In the genomic region with DNA sequence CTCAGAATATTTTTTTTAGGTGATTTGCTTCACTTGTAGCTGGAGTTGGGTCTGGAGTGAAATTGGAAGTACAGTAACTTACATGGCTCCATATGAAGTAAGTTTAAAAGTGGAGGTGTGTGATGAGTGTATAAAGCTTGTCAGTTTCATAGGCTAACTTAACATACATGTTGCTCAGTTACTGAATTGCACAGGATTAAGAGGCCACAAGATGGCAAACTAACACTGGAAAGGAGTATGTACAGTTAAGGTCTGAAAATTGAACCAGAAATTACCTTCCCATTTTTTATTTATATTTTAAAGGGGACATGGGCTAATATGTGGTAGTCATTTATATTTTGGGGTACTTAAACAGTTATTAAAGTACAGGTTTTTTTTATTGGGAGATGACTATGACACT, we compare ENCODE assay signal across 8 cellular contexts. TPM values are rescaled to one million over a fixed set of nuclear protein-coding genes. Genes with fewer than 3 reads are reported as not detected.
A peak's percentile ranks its signal among the peaks of the same experiment; 100 is the strongest.
DNase-seq lines count a peak whose midpoint lies in the region; ATAC-seq and TF ChIP-seq lines count a peak whose summit lies in the region.

No MANE protein-coding gene starts in this region.

- intact Hi-C loops in HCT116 (cut with micrococcal nuclease): loop anchor here (1.0 kb wide), 1 partner anchor 114 kb away; no protein-coding TSS in a partner anchor

- H3K9ac ChIP-seq in HCT116 (ENCODE audit: low read length) (no peak overlapping the region), OCI-LY1 (ENCODE audit: low read length) (no peak overlapping the region)

- no peak overlapping the region for H3K4me2 ChIP-seq in HCT116 (ENCODE audit: low read length)
- H3K4me2 ChIP-seq in OCI-LY1 (ENCODE audit: low read length): no peak overlapping the region

- H3K4me3 ChIP-seq in BE2C (ENCODE audit: low read depth, low read length) (no peak overlapping the region), HCT116 (replicated peaks in 1 of 2; ENCODE audit: low read depth in 1 of 2, low read length in 2 of 2) (no peak overlapping the region), OCI-LY1 (ENCODE audit: low read depth, low read length, poor library complexity, severe bottlenecking) (no peak overlapping the region), fibroblast of mammary gland (ENCODE audit: control insufficient read depth, low read depth, low read length) (no peak overlapping the region)

- peak; percentile 61 for TF ChIP-seq RAD21 in HCT116 (IDR thresholded peaks at IDR 0.05; ENCODE audit: low read depth)

- H3K27ac ChIP-seq in HCT116 (ENCODE audit: low read depth, low read length): no peak overlapping the region
- no peak overlapping the region for H3K27ac ChIP-seq in OCI-LY1 (ENCODE audit: low read depth, low read length, poor library complexity, severe bottlenecking)
- H3K27ac ChIP-seq in RWPE1: no peak overlapping the region

- BruUV-seq in HCT116 (replicated peaks; lab: Mats Ljungman, UMichigan): no TSS peak

- H3K27me3 ChIP-seq in BE2C: no peaks in the 10 kb centered on the region
- H3K27me3 ChIP-seq in HCT116 (ENCODE audit: insufficient read depth, low read length): no peaks in the 10 kb centered on the region
- H3K27me3 ChIP-seq in OCI-LY1 (ENCODE audit: insufficient read depth, low read length): no peaks in the 10 kb centered on the region

- H4K20me1 ChIP-seq in HCT116 (ENCODE audit: insufficient read depth) (no peaks in the 10 kb centered on the region), OCI-LY1 (ENCODE audit: insufficient read depth, low read length) (no peaks in the 10 kb centered on the region)

- H3K79me2 ChIP-seq in HCT116 (ENCODE audit: insufficient read depth, low read length): no peaks in the 10 kb centered on the region
- H3K79me2 ChIP-seq in OCI-LY1 (ENCODE audit: insufficient read depth, low read length): no peaks in the 10 kb centered on the region

- H3K9me3 ChIP-seq in BE2C (no peaks in the 10 kb centered on the region), HCT116 (ENCODE audit: control insufficient read depth in 1 of 2, insufficient read depth in 1 of 2, low read depth in 1 of 2, low read length in 2 of 2) (no peaks in the 10 kb centered on the region), OCI-LY1 (ENCODE audit: low read length) (no peaks in the 10 kb centered on the region)

- POLR2A ChIA-PET in HCT116 (lab: Charles Lee): no interaction called here
- POLR2A ChIA-PET in RWPE1 (lab: Yijun Ruan, JAX; ENCODE audit: low non-redundant PET): no interaction called here

- RAD21 ChIA-PET in HCT116 (lab: Charles Lee; ENCODE audit: low non-redundant PET in 1 of 2, low total read pairs in 2 of 2, uncharacterized antibody in 2 of 2, unreplicated experiment in 2 of 2): no interaction called here

- TF ChIP-seq CTCF in BE2C (IDR thresholded peaks at IDR 0.05; ENCODE audit: low read depth, low read length) (peak; percentile 55), HCT116 (IDR thresholded peaks at IDR 0.05 in 2 of 3, conservative IDR thresholded peaks at IDR 0.05 in 1 of 3; ENCODE audit: borderline replicate concordance in 1 of 3, insufficient read depth in 1 of 3, low read depth in 2 of 3, low read length in 2 of 3) (peak; percentile 27 to 52 (median 30); a peak in 4 of 6 replicates), OCI-LY1 (IDR thresholded peaks at IDR 0.05; ENCODE audit: low read length) (peak; percentile 64), fibroblast of mammary gland (conservative IDR thresholded peaks at IDR 0.05; ENCODE audit: control insufficient read depth, insufficient read depth, low read depth, low read length) (peak; percentile 32), RWPE1 (conservative IDR thresholded peaks at IDR 0.05; ENCODE audit: low read depth) (no peak)

- H2AFZ ChIP-seq in HCT116 (ENCODE audit: low read depth, low read length, poor library complexity, severe bottlenecking) (no peak overlapping the region), OCI-LY1 (ENCODE audit: low read length) (no peak overlapping the region)

- no peaks in the 10 kb centered on the region for H3K9me2 ChIP-seq in HCT116 (ENCODE audit: insufficient read depth)
- H3K9me2 ChIP-seq in OCI-LY1 (ENCODE audit: low read depth, low read length): no peaks in the 10 kb centered on the region

- CTCF ChIA-PET in HCT116 (lab: Charles Lee) (interaction anchor here (0.8 to 1.5 kb wide), 4 partner anchors 12 to 1216 kb away, joined by 3 to 4 read pairs (median 4); no protein-coding TSS in a partner anchor), RWPE1 (lab: Yijun Ruan, JAX) (interaction anchor here (0.6 kb wide), 1 partner anchor 11 kb away, joined by 5 read pairs; no protein-coding TSS in a partner anchor)

- ATAC-seq in HCT116: peak; percentile 80

- DNase-seq in BE2C (no peak), HCT116 (ENCODE audit: low read depth, low spot score) (no peak), fibroblast of mammary gland (ENCODE audit: low read depth) (peak; percentile 39), CD1c-positive myeloid dendritic cell (ENCODE audit: extremely low spot score) (no peak), hepatic stellate cell (ENCODE audit: low spot score) (no peak), RWPE1 (ENCODE audit: low spot score) (no peak)
- no peak for DNase-seq in NK-92 treated with Interleukin-12 subunit alpha and Interleukin-12 subunit beta, amount 100 ng/mL, for 24 hours (lab: John Stamatoyannopoulos, UW)

- H3K4me1 ChIP-seq in BE2C (peaks cover 7% of the 10 kb centered on the region), HCT116 (ENCODE audit: control insufficient read depth in 1 of 2, insufficient read depth in 2 of 2, low read length in 2 of 2) (no peaks in the 10 kb centered on the region), OCI-LY1 (ENCODE audit: insufficient read depth, low read length, severe bottlenecking) (peaks cover 3% of the 10 kb centered on the region)

- H3K36me3 ChIP-seq in BE2C (no peaks in the 10 kb centered on the region), HCT116 (ENCODE audit: control insufficient read depth in 1 of 2, insufficient read depth in 2 of 2, low read length in 2 of 2) (no peaks in the 10 kb centered on the region), OCI-LY1 (ENCODE audit: insufficient read depth, low read length) (no peaks in the 10 kb centered on the region)

- H3F3A ChIP-seq in OCI-LY1 (ENCODE audit: insufficient read depth, low read length): peaks cover 4% of the 10 kb centered on the region; the same call in 1 of the 2 replicates

- TF ChIP-seq POLR2A in HCT116 (IDR thresholded peaks at IDR 0.05; ENCODE audit: borderline replicate concordance, extremely low read depth, insufficient read depth, insufficient read length): no peak

TF ChIP-seq in HCT116, 20 proteins besides CTCF, POLR2A, EP300 and RAD21:
- TF ChIP-seq SRF (IDR thresholded peaks at IDR 0.05; ENCODE audit: low read depth) (no peak), ZFX (IDR thresholded peaks at IDR 0.05) (no peak), TCF7L2 (IDR thresholded peaks at IDR 0.05; ENCODE audit: borderline replicate concordance, extremely low read depth, insufficient read depth, insufficient read length) (no peak), CEBPB (IDR thresholded peaks at IDR 0.05; ENCODE audit: low read depth) (no peak), FOSL1 (IDR thresholded peaks at IDR 0.05; ENCODE audit: low read depth) (no peak), YY1 (IDR thresholded peaks at IDR 0.05; ENCODE audit: extremely low read depth, insufficient replicate concordance, low read depth, low read length) (no peak), ELF1 (IDR thresholded peaks at IDR 0.05; ENCODE audit: borderline replicate concordance, low read depth) (no peak), EZH2phosphoT487 (IDR thresholded peaks at IDR 0.05; ENCODE audit: borderline replicate concordance) (no peak), SP1 (IDR thresholded peaks at IDR 0.05; ENCODE audit: low read depth) (no peak), SIN3A (IDR thresholded peaks at IDR 0.05; ENCODE audit: low read depth) (no peak), CBX3 (IDR thresholded peaks at IDR 0.05; ENCODE audit: low read depth) (no peak)
- TF ChIP-seq, protein P1, sequence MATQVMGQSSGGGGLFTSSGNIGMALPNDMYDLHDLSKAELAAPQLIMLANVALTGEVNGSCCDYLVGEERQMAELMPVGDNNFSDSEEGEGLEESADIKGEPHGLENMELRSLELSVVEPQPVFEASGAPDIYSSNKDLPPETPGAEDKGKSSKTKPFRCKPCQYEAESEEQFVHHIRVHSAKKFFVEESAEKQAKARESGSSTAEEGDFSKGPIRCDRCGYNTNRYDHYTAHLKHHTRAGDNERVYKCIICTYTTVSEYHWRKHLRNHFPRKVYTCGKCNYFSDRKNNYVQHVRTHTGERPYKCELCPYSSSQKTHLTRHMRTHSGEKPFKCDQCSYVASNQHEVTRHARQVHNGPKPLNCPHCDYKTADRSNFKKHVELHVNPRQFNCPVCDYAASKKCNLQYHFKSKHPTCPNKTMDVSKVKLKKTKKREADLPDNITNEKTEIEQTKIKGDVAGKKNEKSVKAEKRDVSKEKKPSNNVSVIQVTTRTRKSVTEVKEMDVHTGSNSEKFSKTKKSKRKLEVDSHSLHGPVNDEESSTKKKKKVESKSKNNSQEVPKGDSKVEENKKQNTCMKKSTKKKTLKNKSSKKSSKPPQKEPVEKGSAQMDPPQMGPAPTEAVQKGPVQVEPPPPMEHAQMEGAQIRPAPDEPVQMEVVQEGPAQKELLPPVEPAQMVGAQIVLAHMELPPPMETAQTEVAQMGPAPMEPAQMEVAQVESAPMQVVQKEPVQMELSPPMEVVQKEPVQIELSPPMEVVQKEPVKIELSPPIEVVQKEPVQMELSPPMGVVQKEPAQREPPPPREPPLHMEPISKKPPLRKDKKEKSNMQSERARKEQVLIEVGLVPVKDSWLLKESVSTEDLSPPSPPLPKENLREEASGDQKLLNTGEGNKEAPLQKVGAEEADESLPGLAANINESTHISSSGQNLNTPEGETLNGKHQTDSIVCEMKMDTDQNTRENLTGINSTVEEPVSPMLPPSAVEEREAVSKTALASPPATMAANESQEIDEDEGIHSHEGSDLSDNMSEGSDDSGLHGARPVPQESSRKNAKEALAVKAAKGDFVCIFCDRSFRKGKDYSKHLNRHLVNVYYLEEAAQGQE (IDR thresholded peaks at IDR 0.05; ENCODE audit: low read depth): no peak
- TF ChIP-seq, protein P2, sequence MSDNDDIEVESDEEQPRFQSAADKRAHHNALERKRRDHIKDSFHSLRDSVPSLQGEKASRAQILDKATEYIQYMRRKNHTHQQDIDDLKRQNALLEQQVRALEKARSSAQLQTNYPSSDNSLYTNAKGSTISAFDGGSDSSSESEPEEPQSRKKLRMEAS (IDR thresholded peaks at IDR 0.05): no peak
TF ChIP-seq in HCT116: peak in this region for 0.

RNA-seq across cellular contexts. Expression of a gene that starts 45.3 kb away (rescaled TPM):
- 8.2 TPM for polyA plus RNA-seq in BE2C (2012; ENCODE audit: insufficient read depth, insufficient read length, low read depth)
- total RNA-seq in HCT116 (2021; ENCODE audit: unreplicated experiment): 8.0 TPM
- 1.9 and 2.1 TPM in 2 replicates for polyA plus RNA-seq in HCT116 (2012)

RNA-seq across cellular contexts. Expression of a gene that starts 52.0 kb away (rescaled TPM):
- polyA plus RNA-seq in BE2C (2012; ENCODE audit: insufficient read depth, insufficient read length, low read depth): 0.26 TPM
- total RNA-seq in HCT116 (2021; ENCODE audit: unreplicated experiment): not detected
- polyA plus RNA-seq in HCT116 (2012): 0.05 and 0.39 TPM in 2 replicates
